34 cellular contexts compared by ENCODE assay signal in the genomic region with DNA sequence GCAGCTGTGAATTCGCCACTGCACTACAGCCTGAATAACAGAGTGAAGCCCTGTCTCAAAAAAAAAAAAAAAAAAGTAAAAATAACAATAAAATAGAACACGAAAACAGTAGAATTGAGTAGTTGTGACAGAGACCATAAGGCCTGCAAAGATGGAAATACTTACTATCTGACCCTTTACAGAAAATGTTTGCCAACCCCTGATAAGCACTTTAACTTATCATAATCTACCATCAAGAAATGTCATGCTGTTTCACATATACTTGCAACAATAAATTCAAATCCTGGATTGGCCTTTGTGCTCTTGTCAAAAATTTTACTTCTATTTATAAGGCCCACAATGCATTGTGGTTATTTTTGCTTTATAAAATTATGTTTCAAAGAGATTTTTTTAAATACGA.
"Had no signal": no experiment of that assay in that cellular context is flagged by ENCODE, and none has a peak within 500 bp of the region (broad histone marks: within the 10 kb centered on the region; RNA-seq: fewer than 3 reads in every experiment).

No MANE protein-coding gene starts in this region.

- ATAC-seq: activated naive CD4-positive, alpha-beta T cell treated with anti-CD3 and anti-CD28 coated beads, Interleukin-2, amount 50 U/mL, for 72 hours; activated naive CD8-positive, alpha-beta T cell treated with anti-CD3 and anti-CD28 coated beads, Interleukin-2, amount 50 U/mL, for 24 hours; activated T-cell treated with anti-CD3 and anti-CD28 coated beads, Interleukin-2, amount 50 U/mL, for 4 hours; activated T-cell treated with anti-CD3 and anti-CD28 coated beads, Interleukin-2, amount 50 U/mL, for 72 hours; activated T-helper 17 cell treated with anti-CD3 and anti-CD28 coated beads, Interleukin-2, amount 50 U/mL, for 72 hours; body of pancreas had no signal

- DNase-seq: activated effector memory CD4-positive, alpha-beta T cell treated with anti-CD3 and anti-CD28 coated beads, Interleukin-2, amount 50 U/mL, for 16 hours; activated effector memory CD4-positive, alpha-beta T cell treated with Interleukin-2 at 50 U/mL for 16 hours; activated gamma-delta T cell; activated gamma-delta T cell treated with Interleukin-2 at 50 U/mL for 16 hours; activated naive CD4-positive, alpha-beta T cell; activated naive CD4-positive, alpha-beta T cell treated with anti-CD3 and anti-CD28 coated beads for 36 hours; activated naive CD4-positive, alpha-beta T cell treated with anti-CD3 and anti-CD28 coated beads, Interleukin-2, amount 10 ng/mL, durations not matched to agents 7 days and 5 days; activated naive CD4-positive, alpha-beta T cell treated with anti-CD3 and anti-CD28 coated beads, Interleukin-2, amount 50 U/mL, for 16 hours; activated naive CD4-positive, alpha-beta T cell treated with Interleukin-2 at 50 U/mL for 16 hours; activated naive CD8-positive, alpha-beta T cell treated with anti-CD3 and anti-CD28 coated beads for 36 hours; activated naive CD8-positive, alpha-beta T cell treated with anti-CD3 and anti-CD28 coated beads, Interleukin-2, amount 10 ng/mL, durations not matched to agents 7 days and 5 days; activated naive CD8-positive, alpha-beta T cell treated with anti-CD3 and anti-CD28 coated beads, Interleukin-2, amount 50 U/mL, for 24 hours; activated T-cell treated with anti-CD3 and anti-CD28 coated beads, Interleukin-2, amount 50 U/mL, for 1 hour; activated T-cell treated with anti-CD3 and anti-CD28 coated beads, Interleukin-2, amount 50 U/mL, for 24 hours; activated T-cell treated with anti-CD3 and anti-CD28 coated beads, Interleukin-2, amount 50 U/mL, for 4 hours; activated T-cell treated with anti-CD3 and anti-CD28 coated beads, Interleukin-2, amount 50 U/mL, for 48 hours; activated T-cell treated with anti-CD3 and anti-CD28 coated beads, Interleukin-2, amount 50 U/mL, for 72 hours; adrenal gland; amniotic stem cell; amygdala; anterior cingulate cortex; aorta; body of pancreas; brain microvascular endothelial cell; caudate nucleus; central memory CD4-positive, alpha-beta T cell; cerebellar nuclear complex had no signal

- H3K36me3 ChIP-seq: adrenal gland, ascending aorta, brain microvascular endothelial cell, breast epithelium, cardiac muscle cell had no signal

- H3K4me1 ChIP-seq: ascending aorta, body of pancreas, breast epithelium had no signal

- FAIRE-seq: astrocyte, bronchial epithelial cell had no signal

- H3K9me3 ChIP-seq: ascending aorta, body of pancreas, breast epithelium had no signal

- H3K27me3 ChIP-seq: adrenal gland, ascending aorta, body of pancreas, brain microvascular endothelial cell, breast epithelium, cardiac muscle cell had no signal

- H3K4me3 ChIP-seq: adrenal gland, ascending aorta, body of pancreas, breast epithelium, cardiac muscle cell had no signal

- H3K27ac ChIP-seq: adrenal gland, ascending aorta, body of pancreas, brain microvascular endothelial cell, breast epithelium, cardiac muscle cell had no signal
